Comparison of ENCODE assay signal across 8 cellular contexts in the genomic region with DNA sequence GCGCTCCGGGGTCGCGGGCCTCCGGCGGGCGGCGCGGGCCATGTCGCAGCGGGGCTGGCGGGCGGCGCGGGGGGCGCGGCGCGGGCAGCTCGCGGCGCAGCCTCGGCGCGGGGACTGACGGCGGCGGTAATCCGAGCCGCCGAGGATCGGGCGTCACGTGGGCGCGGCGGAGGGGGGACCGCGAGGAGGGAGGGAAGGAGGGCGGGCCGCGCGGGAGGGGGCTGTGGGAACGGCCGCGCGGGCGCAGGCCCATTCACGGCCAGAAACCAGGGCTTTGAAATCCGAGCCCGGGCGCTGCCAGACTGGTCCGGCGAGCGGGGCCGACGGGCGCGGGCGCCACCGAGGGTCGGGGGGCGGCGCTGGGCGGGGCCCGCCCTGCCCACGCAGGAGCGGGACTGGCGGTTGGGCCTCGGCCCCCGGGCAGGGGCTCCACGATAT. TPM values are rescaled to one million over a fixed set of nuclear protein-coding genes. Genes with fewer than 3 reads are reported as not detected.
DNase-seq lines count a peak whose midpoint lies in the region; ATAC-seq, FAIRE-seq and TF ChIP-seq lines count a peak whose summit lies in the region.

A gene with protein sequence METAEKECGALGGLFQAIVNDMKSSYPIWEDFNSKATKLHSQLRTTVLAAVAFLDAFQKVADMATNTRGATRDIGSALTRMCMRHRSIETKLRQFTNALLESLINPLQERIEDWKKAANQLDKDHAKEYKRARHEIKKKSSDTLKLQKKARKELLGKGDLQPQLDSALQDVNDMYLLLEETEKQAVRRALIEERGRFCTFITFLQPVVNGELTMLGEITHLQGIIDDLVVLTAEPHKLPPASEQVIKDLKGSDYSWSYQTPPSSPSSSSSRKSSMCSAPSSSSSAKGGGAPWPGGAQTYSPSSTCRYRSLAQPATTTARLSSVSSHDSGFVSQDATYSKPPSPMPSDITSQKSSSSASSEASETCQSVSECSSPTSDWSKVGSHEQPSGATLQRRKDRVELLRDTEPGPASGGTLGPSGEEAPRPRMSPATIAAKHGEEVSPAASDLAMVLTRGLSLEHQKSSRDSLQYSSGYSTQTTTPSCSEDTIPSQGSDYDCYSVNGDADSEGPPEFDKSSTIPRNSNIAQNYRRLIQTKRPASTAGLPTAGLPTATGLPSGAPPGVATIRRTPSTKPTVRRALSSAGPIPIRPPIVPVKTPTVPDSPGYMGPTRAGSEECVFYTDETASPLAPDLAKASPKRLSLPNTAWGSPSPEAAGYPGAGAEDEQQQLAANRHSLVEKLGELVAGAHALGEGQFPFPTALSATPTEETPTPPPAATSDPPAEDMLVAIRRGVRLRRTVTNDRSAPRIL (minus strand): TSS at position 116 of the 438 bp plus-strand sequence. CDS start 262 bp downstream, outside the sequence.

- peaks cover 41% of the 10 kb centered on the region for H3K79me2 ChIP-seq in smooth muscle cell (ENCODE audit: low read depth)

- peak within 1 kb of the TSS; percentile 78 for H3K27ac ChIP-seq in SJSA1
- peak within 1 kb of the TSS; percentile 44 for H3K27ac ChIP-seq in colonic mucosa
- H3K27ac ChIP-seq in smooth muscle cell (ENCODE audit: low read depth) = no peak within 1 kb of the TSS

- peak within 1 kb of the TSS; percentile 99 for H3K4me3 ChIP-seq in SJSA1
- peak within 1 kb of the TSS; percentile 50 for H3K4me3 ChIP-seq in colonic mucosa
- peak within 1 kb of the TSS; percentile 79 for H3K4me3 ChIP-seq in smooth muscle cell

- H2AFZ ChIP-seq in smooth muscle cell (ENCODE audit: low read depth) = no peak within 1 kb of the TSS

- H3K36me3 ChIP-seq in SJSA1 = peaks cover 43% of the 10 kb centered on the region
- no peaks in the 10 kb centered on the region for H3K36me3 ChIP-seq in colonic mucosa
- H3K36me3 ChIP-seq in smooth muscle cell (ENCODE audit: low read depth) = no peaks in the 10 kb centered on the region

- TF ChIP-seq CTCF in D721Med (IDR thresholded peaks at IDR 0.05; ENCODE audit: insufficient read depth, missing control alignments) = no peak
- no peak for TF ChIP-seq CTCF in colonic mucosa (IDR thresholded peaks at IDR 0.05)
- no peak for TF ChIP-seq CTCF in smooth muscle cell (IDR thresholded peaks at IDR 0.05; ENCODE audit: borderline replicate concordance, insufficient read depth, poor library complexity, severe bottlenecking)

- no peak for FAIRE-seq in D721Med (lab: Jason Lieb, UNC)

- no peaks in the 10 kb centered on the region for H3K27me3 ChIP-seq in SJSA1 (replicated peaks)
- no peaks in the 10 kb centered on the region for H3K27me3 ChIP-seq in colonic mucosa
- H3K27me3 ChIP-seq in smooth muscle cell (ENCODE audit: low read depth) = no peaks in the 10 kb centered on the region

- peaks cover 39% of the 10 kb centered on the region for H4K20me1 ChIP-seq in smooth muscle cell (ENCODE audit: low read depth)

- DNase-seq in D721Med (ENCODE audit: insufficient read length, low spot score) (peak; percentile 77), HuH-7.5 (ENCODE audit: low spot score) (peak; percentile 96), SJSA1 (ENCODE audit: low read depth in 1 of 2, low spot score in 2 of 2) (peak; percentile 43 to 88), colonic mucosa (peak; percentile 66), islet precursor cell (peak; percentile 94), smooth muscle cell (lab: John Stamatoyannopoulos, UW; ENCODE audit: unreplicated experiment) (peak; percentile 64)
- DNase-seq in activated effector memory CD4-positive, alpha-beta T cell treated with Interleukin-2 at 50 U/mL for 16 hours = no peak

- H3F3A ChIP-seq in smooth muscle cell (ENCODE audit: low read depth) = no peaks in the 10 kb centered on the region

- peak within 1 kb of the TSS; percentile 98 for H3K4me2 ChIP-seq in smooth muscle cell

- H3K9me3 ChIP-seq in SJSA1 (replicated peaks) (0 out of 2 replicates have a peak, but pooled peaks cover 7% of the 10 kb centered on the region), colonic mucosa (no peaks in the 10 kb centered on the region), smooth muscle cell (replicated peaks; ENCODE audit: low read depth) (no peaks in the 10 kb centered on the region)

- ATAC-seq in HG03108 (IDR thresholded peaks at IDR 0.05; ENCODE audit: unreplicated experiment) = no peak

- intact Hi-C loops in colonic mucosa (cut with DNase I) = no loop called here

- WGBS in smooth muscle cell (ENCODE audit: low lambda C conversion rate) = 2% methylated on average over 20 of the region's 72 CpGs

- peak within 1 kb of the TSS; percentile 66 to 74 for H3K9ac ChIP-seq in colonic mucosa (ENCODE audit: low read depth in 2 of 2, low read length in 2 of 2)
- peak within 1 kb of the TSS; percentile 68 for H3K9ac ChIP-seq in smooth muscle cell (ENCODE audit: low read depth)

- H3K4me1 ChIP-seq in SJSA1 (replicated peaks) = peaks cover 56% of the 10 kb centered on the region
- peaks cover 7% of the 10 kb centered on the region for H3K4me1 ChIP-seq in colonic mucosa
- peaks cover 11% of the 10 kb centered on the region for H3K4me1 ChIP-seq in smooth muscle cell (ENCODE audit: low read depth)

RNA-seq across cellular contexts. Expression of the gene that starts here (rescaled TPM):
- 20.7 and 22.6 TPM in 2 replicates for total RNA-seq in SJSA1 (2014; rRNA removed; shearing (Covaris generic))
- total RNA-seq in colonic mucosa = 10 to 100 TPM; 15.5 to 25.3 TPM
- total RNA-seq in smooth muscle cell = 19.5 and 27.1 TPM in 2 replicates
- 4.2 and 8.7 TPM in 2 replicates for polyA plus RNA-seq in smooth muscle cell
